ENCODE assay signal across 18 cellular contexts in genomic region chr16:89847930-89848297, GRCh38. TPM values are rescaled to one million over a fixed set of nuclear protein-coding genes. Genes with fewer than 3 reads are reported as not detected.
DNase-seq lines count a peak whose midpoint lies in the region; ATAC-seq, FAIRE-seq and TF ChIP-seq lines count a peak whose summit lies in the region.
"Had no signal": no experiment of that assay in that cellular context is flagged by ENCODE, and none has a peak within 500 bp of the region (broad histone marks: within the 10 kb centered on the region; RNA-seq: fewer than 3 reads in every experiment).

No MANE protein-coding gene starts in this region.

- no peak for FAIRE-seq in small intestine (lab: Jason Lieb, UNC)
- FAIRE-seq: D721Med had no signal

- no peaks in the 10 kb centered on the region for H3K27me3 Mint-ChIP-seq in activated CD4-positive, alpha-beta memory T cell treated with anti-CD3 and anti-CD28 coated beads for 36 hours
- H3K27me3 Mint-ChIP-seq: CD4-positive, CD25-positive, alpha-beta regulatory T cell had no signal

- ATAC-seq in Right ventricle myocardium inferior: no peak
- peak; percentile 7 for ATAC-seq in esophagus mucosa
- ATAC-seq in HG03342 (IDR thresholded peaks at IDR 0.05; ENCODE audit: unreplicated experiment): no peak
- ATAC-seq: SK-N-SH treated with all-trans-retinoic acid at 6 μM for 48 hours had no signal

- H3K4me1 ChIP-seq in left ventricle myocardium inferior (peaks cover 10% of the 10 kb centered on the region), small intestine (ENCODE audit: control insufficient read depth in 2 of 2, insufficient read depth in 1 of 2, low read depth in 1 of 2, low read length in 1 of 2) (peaks cover 0 to 3% of the 10 kb centered on the region in 2 donors)

- intact Hi-C loops in left ventricle myocardium inferior (cut with micrococcal nuclease) (no loop called here), Right ventricle myocardium inferior (cut with DNase I) (no loop called here)
- intact Hi-C loops in activated CD4-positive, alpha-beta memory T cell treated with anti-CD3 and anti-CD28 coated beads for 36 hours (cut with micrococcal nuclease): no loop called here

- POLR2A ChIA-PET in activated CD4-positive, alpha-beta memory T cell treated with anti-CD3 and anti-CD28 coated beads for 36 hours (lab: Charles Lee): no interaction called here

- no peaks in the 10 kb centered on the region for H3K36me3 Mint-ChIP-seq in activated CD4-positive, alpha-beta memory T cell treated with anti-CD3 and anti-CD28 coated beads for 36 hours
- H3K36me3 Mint-ChIP-seq: CD4-positive, CD25-positive, alpha-beta regulatory T cell had no signal

- H3K36me3 ChIP-seq in left ventricle myocardium inferior (no peaks in the 10 kb centered on the region), small intestine (ENCODE audit: control insufficient read depth in 2 of 2, insufficient read depth in 2 of 2, low read length in 2 of 2) (no peaks in the 10 kb centered on the region)

- H3K27ac Mint-ChIP-seq in activated CD4-positive, alpha-beta memory T cell treated with anti-CD3 and anti-CD28 coated beads for 36 hours: no peak overlapping the region
- H3K27ac Mint-ChIP-seq: CD4-positive, CD25-positive, alpha-beta regulatory T cell; HFFc6 had no signal

- no peaks in the 10 kb centered on the region for H3K9me3 Mint-ChIP-seq in activated CD4-positive, alpha-beta memory T cell treated with anti-CD3 and anti-CD28 coated beads for 36 hours
- H3K9me3 Mint-ChIP-seq: CD4-positive, CD25-positive, alpha-beta regulatory T cell; HFFc6 had no signal

- H3K27ac ChIP-seq in left ventricle myocardium inferior (replicated peaks): no peak overlapping the region
- peak overlapping the region; percentile 25 to 87 for H3K27ac ChIP-seq in small intestine (ENCODE audit: low read depth in 1 of 2, low read length in 1 of 2)
- H3K27ac ChIP-seq: PC-9 had no signal

- CTCF ChIA-PET in activated CD4-positive, alpha-beta memory T cell treated with anti-CD3 and anti-CD28 coated beads for 36 hours (lab: Charles Lee): no interaction called here

- H3K9me3 ChIP-seq in left ventricle myocardium inferior (replicated peaks) (no peaks in the 10 kb centered on the region), small intestine (ENCODE audit: control insufficient read depth, low read depth) (no peaks in the 10 kb centered on the region)

- H3K27me3 ChIP-seq in left ventricle myocardium inferior (ENCODE audit: low read depth): peaks cover 33% of the 10 kb centered on the region
- H3K27me3 ChIP-seq in small intestine (ENCODE audit: control insufficient read depth in 2 of 2, insufficient read depth in 2 of 2, low read length in 2 of 2): no peaks in the 10 kb centered on the region

- no peak for TF ChIP-seq POLR2A in erythroblast (IDR thresholded peaks at IDR 0.05; ENCODE audit: low read length)

- H3K4me1 Mint-ChIP-seq in activated CD4-positive, alpha-beta memory T cell treated with anti-CD3 and anti-CD28 coated beads for 36 hours (ENCODE audit: low read depth): peaks cover 10% of the 10 kb centered on the region

- no peak overlapping the region for H3K4me3 Mint-ChIP-seq in activated CD4-positive, alpha-beta memory T cell treated with anti-CD3 and anti-CD28 coated beads for 36 hours
- H3K4me3 Mint-ChIP-seq: CD4-positive, CD25-positive, alpha-beta regulatory T cell; HFFc6 had no signal

- H3K4me3 ChIP-seq in left ventricle myocardium inferior (no peak overlapping the region), small intestine (ENCODE audit: low read depth in 1 of 2, low read length in 2 of 2) (no peak overlapping the region)
- H3K4me3 ChIP-seq: PC-9 had no signal

- DNase-seq in left ventricle myocardium inferior (peak; percentile 32), Right ventricle myocardium inferior (ENCODE audit: missing footprints) (no peak), HT-29 (ENCODE audit: low spot score) (peak; percentile 18), small intestine (peak; percentile 52), erythroblast (lab: John Stamatoyannopoulos, UW) (no peak)
- DNase-seq in activated CD4-positive, alpha-beta memory T cell treated with anti-CD3 and anti-CD28 coated beads for 36 hours: no peak
- DNase-seq: AML-193; CD4-positive, CD25-positive, alpha-beta regulatory T cell; GF-D8; GOT3; HFFc6; Karpas-422; MM.1S; PC-9 had no signal

- WGBS in small intestine, 3 donors: 19 to 51% (median 32%) methylated on average over 14 of the region's 14 CpGs

- TF ChIP-seq CTCF in left ventricle myocardium inferior (IDR thresholded peaks at IDR 0.05; ENCODE audit: borderline replicate concordance): no peak

RNA-seq across cellular contexts. Expression of gene SPIRE2, which starts 19.6 kb away (rescaled TPM):
- 1.2 TPM for total RNA-seq in left ventricle myocardium inferior
- 0.54 TPM for total RNA-seq in Right ventricle myocardium inferior
- total RNA-seq in HT-29 (2014; rRNA removed; shearing (Covaris generic)): 25.2 and 30.4 TPM in 2 replicates
- total RNA-seq in esophagus mucosa: 3.9 TPM
- polyA plus RNA-seq in small intestine: 10 to 100 TPM; 19.6 to 47.9 (median 41.9) TPM
- total RNA-seq in activated CD4-positive, alpha-beta memory T cell treated with anti-CD3 and anti-CD28 coated beads for 36 hours: 1 to 10 TPM in 1 of 2 experiments, under 1 TPM in 1; 0.63 to 1.4 TPM
- polyA plus RNA-seq: CD4-positive, CD25-positive, alpha-beta regulatory T cell had no signal

RNA-seq across cellular contexts. Expression of gene TCF25, which starts 25.5 kb away (rescaled TPM):
- total RNA-seq in left ventricle myocardium inferior (82.6 TPM), Right ventricle myocardium inferior (82.2 TPM), esophagus mucosa (99.2 TPM)
- 136 and 161 TPM in 2 replicates for total RNA-seq in HT-29 (2014; rRNA removed; shearing (Covaris generic))
- 100 to 1,000 TPM; 130 to 356 (median 204) TPM for polyA plus RNA-seq in small intestine
- total RNA-seq in activated CD4-positive, alpha-beta memory T cell treated with anti-CD3 and anti-CD28 coated beads for 36 hours: 100 to 1,000 TPM; 139 to 147 TPM

RNA-seq across cellular contexts. Expression of gene FANCA, which starts 31.5 kb away (rescaled TPM):
- 2.4 TPM for total RNA-seq in left ventricle myocardium inferior
- total RNA-seq in Right ventricle myocardium inferior: 2.8 TPM
- 92.6 and 100 TPM in 2 replicates for total RNA-seq in HT-29 (2014; rRNA removed; shearing (Covaris generic))
- total RNA-seq in esophagus mucosa: 14.9 TPM
- polyA plus RNA-seq in small intestine: 10 to 100 TPM in 1 of 3 donors, 1 to 10 TPM in 2; 3.0 to 21.1 (median 9.8) TPM
- total RNA-seq in activated CD4-positive, alpha-beta memory T cell treated with anti-CD3 and anti-CD28 coated beads for 36 hours: 100 to 1,000 TPM in 1 of 2 experiments, 10 to 100 TPM in 1; 99.4 to 103 TPM

Comparison
In these comparisons a context has a peak if more than half of its experiments do, and no peak if none do; other contexts are left out.
1. DNase-seq: peak in left ventricle myocardium inferior (single experiment), HT-29 (single experiment) and small intestine (single experiment); none in Right ventricle myocardium inferior (single experiment), erythroblast (0 of 2) and activated CD4-positive, alpha-beta memory T cell treated with anti-CD3 and anti-CD28 coated beads for 36 hours (single experiment).